8 cellular contexts compared by ENCODE assay signal in genomic region chr17:2659337-2659736, GRCh38. TPM values are rescaled to one million over a fixed set of nuclear protein-coding genes. Genes with fewer than 3 reads are reported as not detected.
A peak's percentile ranks its signal among the peaks of the same experiment; 100 is the strongest.
DNase-seq lines count a peak whose midpoint lies in the region; ATAC-seq, FAIRE-seq and TF ChIP-seq lines count a peak whose summit lies in the region.
"Not testable (repeated sequence)": the region's sequence is repeated elsewhere in the genome, so short reads cannot be mapped to it uniquely, and the experiment has no call there.

No MANE protein-coding gene starts in this region.

- not testable (repeated sequence) for H3K9me3 ChIP-seq in IMR-90 (ENCODE audit: control insufficient read depth, insufficient read depth, low read length); K562 (replicated peaks; ENCODE audit: control insufficient read depth, insufficient read depth, low read depth, low read length); mucosa of descending colon; upper lobe of right lung

- TF ChIP-seq EP300 in K562 (IDR thresholded peaks at IDR 0.05; ENCODE audit: low read length), result not testable (repeated sequence)

- not testable (repeated sequence) for H3K27ac ChIP-seq in IMR-90 (ENCODE audit: insufficient read depth, low read length); K562 (ENCODE audit: extremely low read depth, low read depth, low read length); upper lobe of right lung

- CTCF ChIA-PET in IMR-90 (lab: Yijun Ruan, JAX); K562 (lab: Yijun Ruan, JAX; ENCODE audit: low intra/inter-chr PET ratio): not testable (repeated sequence)

- not testable (repeated sequence) for H2AFZ ChIP-seq in IMR-90 (replicated peaks; ENCODE audit: low read length, poor library complexity); K562 (ENCODE audit: low read depth, low read length)

- BruUV-seq in IMR-90 (replicated peaks; lab: Mats Ljungman, UMichigan); K562 (replicated peaks; lab: Mats Ljungman, UMichigan): not testable (repeated sequence)

- H3K4me1 ChIP-seq in IMR-90 (ENCODE audit: control insufficient read depth, insufficient read depth, low read length); K562 (replicated peaks in 1 of 2; ENCODE audit: control insufficient read depth in 2 of 2, insufficient read depth in 2 of 2, low read length in 2 of 2); mucosa of descending colon (ENCODE audit: low read depth); upper lobe of right lung: not testable (repeated sequence)

- not testable (repeated sequence) for H3K23ac ChIP-seq in IMR-90 (ENCODE audit: low read depth, low read length)

- H3K4ac ChIP-seq in IMR-90 (ENCODE audit: low read depth, low read length), result not testable (repeated sequence)

- H3K4me3 ChIP-seq in IMR-90 (ENCODE audit: insufficient read depth, low read depth, low read length); K562; mucosa of descending colon; upper lobe of right lung: not testable (repeated sequence)

- not testable (repeated sequence) for H3K9ac ChIP-seq in IMR-90 (ENCODE audit: low read depth, low read length); K562 (ENCODE audit: insufficient read depth in 1 of 2, low read depth in 2 of 2, low read length in 2 of 2)

- peaks cover 63% of the 10 kb centered on the region for H3K79me2 ChIP-seq in K562 (ENCODE audit: control insufficient read depth, insufficient read depth, low read length)

- DNase-seq in EH (ENCODE audit: low read depth), result peak; percentile 74
- DNase-seq in IMR-90, result peak; percentile 56
- peak; percentile 30 for DNase-seq in RPMI7951 (ENCODE audit: low read depth)
- peak in 1 of 4 experiments; percentile 4 for DNase-seq in K562 (ENCODE audit: extremely low read depth in 1 of 4, low spot score in 3 of 4)
- peak; percentile 55 for DNase-seq in fibroblast of gingiva (ENCODE audit: low read depth)
- peak; percentile 28 for DNase-seq in left cardiac atrium
- DNase-seq in mucosa of descending colon, upper lobe of right lung: not testable (repeated sequence)

- not testable (repeated sequence) for H2BK20ac ChIP-seq in IMR-90 (ENCODE audit: low read depth, low read length)

- not testable (repeated sequence) for H2BK15ac ChIP-seq in IMR-90 (ENCODE audit: low read depth, low read length)

- not testable (repeated sequence) for FAIRE-seq in K562 (lab: Jason Lieb, UNC)

- not testable (repeated sequence) for H3K27me3 ChIP-seq in IMR-90 (ENCODE audit: control insufficient read depth, insufficient read depth, low read length); K562 (ENCODE audit: control insufficient read depth in 2 of 2, insufficient read depth in 2 of 2, low read length in 2 of 2); upper lobe of right lung

- H3K14ac ChIP-seq in IMR-90 (replicated peaks; ENCODE audit: low read depth, low read length), result not testable (repeated sequence)

- H4K91ac ChIP-seq in IMR-90 (ENCODE audit: insufficient read depth, low read depth, low read length), result not testable (repeated sequence)

- H2BK5ac ChIP-seq in IMR-90 (ENCODE audit: low read depth, low read length, poor library complexity, severe bottlenecking), result not testable (repeated sequence)

- H4K8ac ChIP-seq in IMR-90 (ENCODE audit: low read depth in 2 of 2, low read length in 2 of 2), result not testable (repeated sequence)

- H3K18ac ChIP-seq in IMR-90 (ENCODE audit: low read depth, low read length), result not testable (repeated sequence)

- intact Hi-C loops in IMR-90 (cut with micrococcal nuclease); K562 (cut with micrococcal nuclease); left cardiac atrium (cut with DNase I); mucosa of descending colon (cut with DNase I, micrococcal nuclease); upper lobe of right lung (cut with DNase I): not testable (repeated sequence)

- peak; percentile 43 for ATAC-seq in IMR-90 (ENCODE audit: low read depth)
- ATAC-seq in K562, result not testable (repeated sequence)
- peak; percentile 23 to 58 for ATAC-seq in left cardiac atrium
- ATAC-seq in mucosa of descending colon, result peak; percentile 68
- ATAC-seq in upper lobe of right lung, result peak; percentile 72

- not testable (repeated sequence) for H3K9me1 ChIP-seq in IMR-90 (ENCODE audit: insufficient read depth, low read length); K562 (ENCODE audit: control insufficient read depth, insufficient read depth, low read length)

- POLR2A ChIA-PET in IMR-90 (lab: Charles Lee; ENCODE audit: unreplicated experiment), result not testable (repeated sequence)
- POLR2A ChIA-PET in K562 (lab: Yijun Ruan, JAX), result interaction anchor here (0.7 kb wide), 1 partner anchor 129 kb away, joined by 3 read pairs; no protein-coding TSS in a partner anchor

- TF ChIP-seq RAD21 in IMR-90 (IDR thresholded peaks at IDR 0.05; ENCODE audit: low read length); K562 (CRISPR knock-in tag; conservative IDR thresholded peaks at IDR 0.05 in 1 of 2, IDR thresholded peaks at IDR 0.05 in 1 of 2): not testable (repeated sequence)

- H3K56ac ChIP-seq in IMR-90 (ENCODE audit: extremely low read depth, insufficient read depth, low read length), result not testable (repeated sequence)

- TF ChIP-seq POLR2A in IMR-90 (IDR thresholded peaks at IDR 0.05; ENCODE audit: low read depth, low read length); K562 (conservative IDR thresholded peaks at IDR 0.05): not testable (repeated sequence)

- not testable (repeated sequence) for H3K4me2 ChIP-seq in IMR-90 (ENCODE audit: low read depth, low read length); K562 (ENCODE audit: insufficient read depth, low read length)

- in situ Hi-C loops in IMR-90 (cut with MboI; ENCODE audit: low sequenced_read_pairs); K562 (cut with MboI): not testable (repeated sequence)

- peaks cover 7 to 63% of the 10 kb centered on the region in 2 experiments; a peak in 3 of 4 replicates for H3K79me1 ChIP-seq in IMR-90 (ENCODE audit: low read depth in 1 of 2, low read length in 2 of 2)

- H4K20me1 ChIP-seq in IMR-90 (ENCODE audit: insufficient read depth, low read length), result peaks cover 98% of the 10 kb centered on the region
- H4K20me1 ChIP-seq in K562 (replicated peaks; ENCODE audit: control insufficient read depth, insufficient read depth, low read length), result not testable (repeated sequence)

- peaks cover 19% of the 10 kb centered on the region for H3K36me3 ChIP-seq in IMR-90 (ENCODE audit: control insufficient read depth, insufficient read depth, low read length)
- not testable (repeated sequence) for H3K36me3 ChIP-seq in K562 (ENCODE audit: control insufficient read depth, insufficient read depth, low read length); mucosa of descending colon (ENCODE audit: low read depth); upper lobe of right lung

- H2BK120ac ChIP-seq in IMR-90 (ENCODE audit: low read depth, low read length), result not testable (repeated sequence)

- 47% methylated on average over 3 of the region's 8 CpGs; no CpG with 5 or more reads in 1 of the 2 experiments for WGBS in IMR-90 (ENCODE audit: extremely low coverage in 2 of 2, insufficient read length in 1 of 2), 2 experiments
- 69% methylated on average over 2 of the region's 8 CpGs for WGBS in K562 (ENCODE audit: insufficient coverage, low coverage, missing lambda C conversion rate)

- not testable (repeated sequence) for TF ChIP-seq CTCF in IMR-90 (conservative IDR thresholded peaks at IDR 0.05; ENCODE audit: low read depth, low read length); K562 (IDR thresholded peaks at IDR 0.05 in 2 of 3, conservative IDR thresholded peaks at IDR 0.05 in 1 of 3; ENCODE audit: insufficient read depth in 2 of 3, low read depth in 1 of 3, low read length in 3 of 3); mucosa of descending colon (IDR thresholded peaks at IDR 0.05); upper lobe of right lung (IDR thresholded peaks at IDR 0.05)

- H4K5ac ChIP-seq in IMR-90 (ENCODE audit: low read depth, low read length), result not testable (repeated sequence)

- dilution Hi-C loops in IMR-90 (cut with HindIII; ENCODE audit: low sequenced_read_pairs, unreplicated experiment), result not testable (repeated sequence)

- H2AK9ac ChIP-seq in IMR-90 (replicated peaks; ENCODE audit: low read depth, low read length, poor library complexity), result not testable (repeated sequence)

- not testable (repeated sequence) for H2AK5ac ChIP-seq in IMR-90 (ENCODE audit: low read depth, low read length)

RNA-seq across cellular contexts. Expression of gene CLUH, which starts 52.2 kb away (rescaled TPM):
- total RNA-seq in IMR-90 (2012; rRNA removed) (12.5 and 12.9 TPM in 2 replicates), K562 (2014; rRNA removed) (63.0 and 94.0 TPM in 2 replicates), K562 (2014; rRNA removed; fragmentation: Illumina TruSeq; extraction: Trizol) (13.7 and 21.2 TPM in 2 replicates), K562 (2015; rRNA removed; fragmentation: Illumina TruSeq; extraction: Trizol) (33.2 and 34.8 TPM in 2 replicates), K562 (2021) (126 and 140 TPM in 2 replicates), left cardiac atrium (100 to 1,000 TPM in 1 of 2 donors, 10 to 100 TPM in 1; 98.4 to 118 TPM), mucosa of descending colon (100 to 1,000 TPM; 120 to 149 (median 145) TPM), upper lobe of right lung (63.5 TPM)
- polyA plus RNA-seq in IMR-90 (2012; rRNA removed) (42.0 and 51.0 TPM in 2 replicates), K562 (2011; rRNA removed) (15.3 and 40.1 TPM in 2 replicates), K562 (2014; fragmentation: Illumina TruSeq; extraction: Trizol) (71.2 and 88.2 TPM in 2 replicates), K562 (2014; fragmentation: Nextera tagmentation; extraction: Ambion mirVana) (under 1 TPM; 0.21 to 0.25 TPM), K562 (2014; rRNA removed) (72.8 and 73.4 TPM in 2 replicates)
- polyA plus RNA-seq in IMR-90 (2012; cell fraction: cytosol; rRNA removed), result 16.6 and 23.3 TPM in 2 replicates
- 134 and 376 TPM in 2 replicates for polyA plus RNA-seq in IMR-90 (2012; cell fraction: nucleus; rRNA removed; ENCODE audit: low replicate concordance)
- total RNA-seq in RPMI7951 (2014; rRNA removed; shearing (Covaris generic)), result 12.1 and 17.3 TPM in 2 replicates
- total RNA-seq in K562 (2011; cell fraction: chromatin; rRNA removed; ENCODE audit: low replicate concordance), result 95.4 and 344 TPM in 2 replicates
- 211 and 238 TPM in 2 replicates for total RNA-seq in K562 (2011; cell fraction: nucleolus; rRNA removed)
- total RNA-seq in K562 (2011; cell fraction: nucleoplasm; rRNA removed), result 98.1 and 116 TPM in 2 replicates
- 15.5 and 39.0 TPM in 2 replicates for polyA plus RNA-seq in K562 (2011; cell fraction: cytosol; rRNA removed)
- 204 and 334 TPM in 2 replicates for polyA plus RNA-seq in K562 (2011; cell fraction: nucleus; rRNA removed)
- polyA plus RNA-seq in K562 (2012), result 52.7 and 74.7 TPM in 2 replicates
- polyA minus RNA-seq in K562 (2011; rRNA and poly(A)+ RNA removed), result 12.6 and 14.7 TPM in 2 replicates
- polyA minus RNA-seq in K562 (2011; cell fraction: cytosol; rRNA and poly(A)+ RNA removed), result 49.7 and 59.2 TPM in 2 replicates
- polyA minus RNA-seq in K562 (2011; cell fraction: nucleus; rRNA and poly(A)+ RNA removed), result 57.4 and 59.4 TPM in 2 replicates
